8 cellular contexts compared by ENCODE assay signal in genomic region chr19:15200575-15201364, GRCh38. TPM values are rescaled to one million over a fixed set of nuclear protein-coding genes. Genes with fewer than 3 reads are reported as not detected.
DNase-seq lines count a peak whose midpoint lies in the region; ATAC-seq and TF ChIP-seq lines count a peak whose summit lies in the region.

TSS of gene NOTCH3 (minus strand) at chr19:15200995. CDS start at chr19:15200905, 90 bp downstream.

- H3K27me3 ChIP-seq in transverse colon, result peaks cover 69% of the 10 kb centered on the region

- no peak within 1 kb of the TSS for H3K27ac Mint-ChIP-seq in activated CD4-positive, alpha-beta T cell treated with anti-CD3 and anti-CD28 coated beads for 36 hours
- no peak within 1 kb of the TSS for H3K27ac Mint-ChIP-seq in immature natural killer cell

- peaks cover 11% of the 10 kb centered on the region for H3K4me1 Mint-ChIP-seq in activated CD4-positive, alpha-beta T cell treated with anti-CD3 and anti-CD28 coated beads for 36 hours
- H3K4me1 Mint-ChIP-seq in immature natural killer cell, result peaks cover 12 to 14% of the 10 kb centered on the region in 2 donors

- TF ChIP-seq EP300 in transverse colon (IDR thresholded peaks at IDR 0.05; ENCODE audit: low read depth), result no peak

- peak within 1 kb of the TSS; percentile 15 to 41 (median 20) for H3K27ac ChIP-seq in transverse colon

- intact Hi-C loops in activated CD4-positive, alpha-beta T cell treated with anti-CD3 and anti-CD28 coated beads for 36 hours (cut with DNase I, micrococcal nuclease), result no loop called here
- intact Hi-C loops in lower leg skin (cut with DNase I; ENCODE audit: low total_unique reads) (no loop called here), transverse colon (cut with DNase I; ENCODE audit: low total_unique reads) (no loop called here)

- peak within 1 kb of the TSS; percentile 11 for H3K4me3 Mint-ChIP-seq in activated CD4-positive, alpha-beta T cell treated with anti-CD3 and anti-CD28 coated beads for 36 hours
- peak within 1 kb of the TSS in 2 of 5 donors; percentile 40 to 60 for H3K4me3 Mint-ChIP-seq in immature natural killer cell

- TF ChIP-seq POLR2A in lower leg skin (IDR thresholded peaks at IDR 0.05) (no peak), transverse colon (IDR thresholded peaks at IDR 0.05) (no peak)

- ATAC-seq in activated CD4-positive, alpha-beta T cell treated with anti-CD3 and anti-CD28 coated beads for 36 hours, result peak; percentile 14
- ATAC-seq in HG02973 (IDR thresholded peaks at IDR 0.05; ENCODE audit: unreplicated experiment), result no peak

- peak within 1 kb of the TSS; percentile 50 for H3K4me3 ChIP-seq in lower leg skin (ENCODE audit: low read depth, poor library complexity, severe bottlenecking)
- H3K4me3 ChIP-seq in transverse colon, result peak within 1 kb of the TSS in 3 of 4 donors; percentile 16 to 40 (median 31)

- H3K4me1 ChIP-seq in transverse colon, result peaks cover 9 to 29% (median 19%) of the 10 kb centered on the region in 4 donors

- H3K36me3 ChIP-seq in transverse colon, result no peaks in the 10 kb centered on the region

- H3K9me3 Mint-ChIP-seq in activated CD4-positive, alpha-beta T cell treated with anti-CD3 and anti-CD28 coated beads for 36 hours (ENCODE audit: low read depth), result no peaks in the 10 kb centered on the region
- H3K9me3 Mint-ChIP-seq in immature natural killer cell, result peaks cover 0 to 2% (median 0%) of the 10 kb centered on the region in 6 donors

- TF ChIP-seq CTCF in lower leg skin (IDR thresholded peaks at IDR 0.05) (no peak), transverse colon (IDR thresholded peaks at IDR 0.05) (no peak)

- no peaks in the 10 kb centered on the region for H3K9me3 ChIP-seq in transverse colon

- WGBS in lower leg skin, 2 donors, result 6 to 10% methylated on average over 20 to 48 of the region's 74 CpGs
- 11% methylated on average over 26 of the region's 74 CpGs; no CpG with 5 or more reads in 1 of the 2 donors for WGBS in transverse colon (ENCODE audit: low coverage in 1 of 2), 2 donors

- in situ Hi-C loops in transverse colon (cut with MboI; ENCODE audit: low pct_ligation_motif_present in 1 of 4, low pct_unique_long_range_greater_than_20kb in 1 of 4, low sequenced_read_pairs in 3 of 4), result no loop called here

- CTCF ChIA-PET in activated CD4-positive, alpha-beta T cell treated with anti-CD3 and anti-CD28 coated beads for 36 hours (lab: Charles Lee), result interaction anchor here (0.5 to 1.2 kb wide), 2 partner anchors 109 to 384 kb away, joined by 3 to 4 read pairs; no protein-coding TSS in a partner anchor

- H3K27me3 Mint-ChIP-seq in activated CD4-positive, alpha-beta T cell treated with anti-CD3 and anti-CD28 coated beads for 36 hours, result peaks cover 42% of the 10 kb centered on the region
- peaks cover 19 to 36% (median 21%) of the 10 kb centered on the region in 3 donors for H3K27me3 Mint-ChIP-seq in immature natural killer cell (ENCODE audit: low read depth in 3 of 3)

- no peak for DNase-seq in activated CD4-positive, alpha-beta T cell treated with anti-CD3 and anti-CD28 coated beads for 36 hours
- no peak for DNase-seq in activated CD4-positive, alpha-beta T cell treated with anti-CD3 and anti-CD28 coated beads for 1 hour
- DNase-seq in cerebellum (ENCODE audit: low spot score) (no peak), lower leg skin (ENCODE audit: low spot score in 2 of 2) (no peak), transverse colon (no peak), immature natural killer cell (no peak), NCI-H2171 (lab: John Stamatoyannopoulos, UW) (no peak)

- POLR2A ChIA-PET in activated CD4-positive, alpha-beta T cell treated with anti-CD3 and anti-CD28 coated beads for 36 hours (lab: Charles Lee), result no interaction called here

- no peaks in the 10 kb centered on the region for H3K36me3 Mint-ChIP-seq in activated CD4-positive, alpha-beta T cell treated with anti-CD3 and anti-CD28 coated beads for 36 hours (ENCODE audit: low read depth)
- H3K36me3 Mint-ChIP-seq in immature natural killer cell, result peaks cover 0 to 5% (median 3%) of the 10 kb centered on the region in 3 donors

RNA-seq across cellular contexts. Expression of gene NOTCH3, which starts in this region (rescaled TPM):
- total RNA-seq in activated CD4-positive, alpha-beta T cell treated with anti-CD3 and anti-CD28 coated beads for 36 hours, result under 1 TPM; 0.02 to 0.25 TPM
- total RNA-seq in cerebellum, result 28.7 TPM
- total RNA-seq in lower leg skin, result 100 to 1,000 TPM; 215 to 332 (median 251) TPM
- 10 to 100 TPM in 1 of 4 donors, 1 to 10 TPM in 3; 2.2 to 16.3 (median 4.7) TPM for total RNA-seq in transverse colon
- polyA plus RNA-seq in immature natural killer cell, result not detected

Comparison
In these comparisons a context has a peak if more than half of its experiments do, and no peak if none do; other contexts are left out.
1. Peak in ATAC-seq in activated CD4-positive, alpha-beta T cell treated with anti-CD3 and anti-CD28 coated beads for 36 hours; RNA of the gene not detected or under 1 TPM.